13 cellular contexts compared by ENCODE assay signal in the genomic region with DNA sequence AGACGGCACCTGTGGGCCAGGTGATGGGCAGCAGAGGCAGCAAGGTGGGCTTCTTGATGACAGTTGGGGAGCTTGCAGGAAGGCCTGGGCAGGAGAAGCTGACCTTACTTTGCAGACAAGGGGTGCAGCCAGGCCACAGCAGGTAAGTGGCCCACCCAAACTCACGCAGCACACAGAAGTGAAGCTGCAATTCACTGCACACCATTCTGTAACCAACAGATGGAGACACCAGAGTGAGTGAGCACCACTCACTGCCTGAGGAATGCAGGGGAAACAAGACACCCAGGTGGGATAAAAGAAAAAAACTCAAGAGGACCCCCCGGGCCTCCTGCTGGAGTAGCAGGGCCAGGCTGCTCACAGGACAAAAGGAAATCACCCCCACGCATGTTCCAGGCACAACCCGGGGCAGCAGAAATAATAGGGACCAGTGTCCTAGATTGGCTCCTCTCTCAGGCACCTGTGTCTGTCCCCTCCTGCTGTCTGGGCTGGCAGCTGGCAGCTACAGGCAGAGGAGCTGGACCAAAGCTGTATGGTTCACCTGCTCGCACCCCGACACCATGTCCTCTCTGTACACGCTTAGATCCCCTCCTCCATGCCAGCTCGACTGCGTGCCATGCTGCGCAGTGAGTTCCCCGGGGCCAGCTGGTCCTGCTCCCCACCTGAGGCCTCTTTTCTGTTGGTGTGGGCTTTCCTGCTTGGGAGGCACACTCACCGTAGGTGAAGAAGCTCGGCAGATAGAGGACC. TPM values are rescaled to one million over a fixed set of nuclear protein-coding genes. Genes with fewer than 3 reads are reported as not detected.
A peak's percentile ranks its signal among the peaks of the same experiment; 100 is the strongest.
DNase-seq lines count a peak whose midpoint lies in the region; ATAC-seq, FAIRE-seq and TF ChIP-seq lines count a peak whose summit lies in the region.
"Had no signal": no experiment of that assay in that cellular context is flagged by ENCODE, and none has a peak within 500 bp of the region (broad histone marks: within the 10 kb centered on the region; RNA-seq: fewer than 3 reads in every experiment).

No MANE protein-coding gene starts in this region.

- peak overlapping the region in 4 of 7 donors; percentile 33 to 59 (median 38) for H3K27ac Mint-ChIP-seq in CD14-positive monocyte
- peak overlapping the region; percentile 62 for H3K27ac Mint-ChIP-seq in WTC11
- H3K27ac Mint-ChIP-seq in naive thymus-derived CD8-positive, alpha-beta T cell: peak overlapping the region in 8 of 10 donors; percentile 17 to 89 (median 66)

- H3K36me3 Mint-ChIP-seq in CD14-positive monocyte (peaks cover 53 to 58% of the 10 kb centered on the region in 2 donors), WTC11 (peaks cover 21% of the 10 kb centered on the region)
- peaks cover 0 to 50% (median 8%) of the 10 kb centered on the region in 3 donors for H3K36me3 Mint-ChIP-seq in naive thymus-derived CD8-positive, alpha-beta T cell

- H3K4me1 Mint-ChIP-seq in CD14-positive monocyte: peaks cover 6% of the 10 kb centered on the region
- peaks cover 21% of the 10 kb centered on the region for H3K4me1 Mint-ChIP-seq in WTC11
- H3K4me1 Mint-ChIP-seq in naive thymus-derived CD8-positive, alpha-beta T cell: peaks cover 25 to 42% (median 33%) of the 10 kb centered on the region in 4 donors

- TF ChIP-seq POLR2A in GM12891 (IDR thresholded peaks at IDR 0.05; ENCODE audit: low read depth, low read length): peak; percentile 14; the same call in 1 of the 2 replicates

- CTCF ChIA-PET in WTC11 (lab: Charles Lee): interaction anchor here (0.6 to 4.9 kb wide), 10 partner anchors 15 to 345 kb away, joined by 3 to 63 read pairs (median 4); no protein-coding TSS in a partner anchor

- POLR2A ChIA-PET in WTC11 (lab: Charles Lee): interaction anchor here (2.3 kb wide), 1 partner anchor 37 kb away, joined by 6 read pairs; no protein-coding TSS in a partner anchor
- POLR2A ChIA-PET in naive thymus-derived CD8-positive, alpha-beta T cell (lab: Charles Lee): interaction anchor here (0.7 kb wide), 1 partner anchor 96 kb away, joined by 3 read pairs; no protein-coding TSS in a partner anchor

- H3K27me3 Mint-ChIP-seq in CD14-positive monocyte (ENCODE audit: low read depth in 3 of 3) (peaks cover 0 to 1% (median 0%) of the 10 kb centered on the region in 3 donors), WTC11 (ENCODE audit: low read depth) (no peaks in the 10 kb centered on the region)
- no peaks in the 10 kb centered on the region for H3K27me3 Mint-ChIP-seq in naive thymus-derived CD8-positive, alpha-beta T cell

- peak; percentile 40 for ATAC-seq in WTC11
- ATAC-seq in naive thymus-derived CD8-positive, alpha-beta T cell: no peak
- no peak for ATAC-seq in GM19035 (IDR thresholded peaks at IDR 0.05; ENCODE audit: unreplicated experiment)
- no peak for ATAC-seq in HG03460 (IDR thresholded peaks at IDR 0.05; ENCODE audit: unreplicated experiment)

- no peak for DNase-seq in CD14-positive monocyte (ENCODE audit: low spot score)
- DNase-seq in GM12891 (ENCODE audit: insufficient read length, low spot score): no peak
- no peak for DNase-seq in WTC11 (ENCODE audit: low spot score)
- DNase-seq in naive thymus-derived CD8-positive, alpha-beta T cell: no peak
- no peak for DNase-seq in medulla oblongata (ENCODE audit: extremely low spot score)
- DNase-seq in stimulated activated CD4-positive, alpha-beta T cell treated with anti-CD3 and anti-CD28 coated beads, Interleukin-4, amount 100 ng/mL, for 24 hours: no peak
- DNase-seq: activated CD4-positive, alpha-beta T cell treated with anti-CD3 and anti-CD28 coated beads, Interleukin-2, amount 50 U/mL, for 4 hours; NCI-H1436 treated with DMSO at 0.1 percent for 48 hours; ovary had no signal

- H3K9me3 Mint-ChIP-seq in CD14-positive monocyte (no peaks in the 10 kb centered on the region), WTC11 (no peaks in the 10 kb centered on the region)
- no peaks in the 10 kb centered on the region for H3K9me3 Mint-ChIP-seq in naive thymus-derived CD8-positive, alpha-beta T cell

- H3K4me3 Mint-ChIP-seq in CD14-positive monocyte: no peak overlapping the region
- no peak overlapping the region for H3K4me3 Mint-ChIP-seq in WTC11
- no peak overlapping the region for H3K4me3 Mint-ChIP-seq in naive thymus-derived CD8-positive, alpha-beta T cell

- no peak for FAIRE-seq in GM12891 (lab: Jason Lieb, UNC)
- FAIRE-seq: keratinocyte had no signal

- intact Hi-C loops in CD14-positive monocyte (cut with micrococcal nuclease): loop anchor here in 1 of 2 donors (5.0 kb wide), 1 partner anchor 36 kb away; no protein-coding TSS in a partner anchor

- TF ChIP-seq CTCF in CD14-positive monocyte (IDR thresholded peaks at IDR 0.05): no peak
- no peak for TF ChIP-seq CTCF in WTC11 (IDR thresholded peaks at IDR 0.05)

TF ChIP-seq in GM12891, 5 proteins besides CTCF, POLR2A, EP300 and RAD21:
- TF ChIP-seq PAX5 (IDR thresholded peaks at IDR 0.05; ENCODE audit: insufficient read depth, low read length, severe bottlenecking) (no peak), TAF1 (IDR thresholded peaks at IDR 0.05; ENCODE audit: low read depth, low read length) (no peak), POU2F2 (IDR thresholded peaks at IDR 0.05; ENCODE audit: low read depth, low read length) (no peak), POLR2AphosphoS5 (IDR thresholded peaks at IDR 0.05; ENCODE audit: low read depth, low read length) (no peak; the same call in 1 of the 2 replicates), SPI1 (IDR thresholded peaks at IDR 0.05; ENCODE audit: low read depth, low read length) (no peak)

TF ChIP-seq in WTC11, 78 proteins besides CTCF, POLR2A, EP300 and RAD21:
- TF ChIP-seq KAT7 (CRISPR knock-in tag; IDR thresholded peaks at IDR 0.05; ENCODE audit: borderline replicate concordance) (no peak), CBFB (CRISPR knock-in tag; IDR thresholded peaks at IDR 0.05; ENCODE audit: low read depth) (no peak), USF2 (CRISPR knock-in tag; IDR thresholded peaks at IDR 0.05) (no peak), EMX1 (CRISPR knock-in tag; IDR thresholded peaks at IDR 0.05) (no peak), ZNF138 (CRISPR knock-in tag; conservative IDR thresholded peaks at IDR 0.05) (no peak), HMGA2 (CRISPR knock-in tag; IDR thresholded peaks at IDR 0.05) (no peak), SOX15 (CRISPR knock-in tag; IDR thresholded peaks at IDR 0.05) (no peak)
- TF ChIP-seq, protein P1, sequence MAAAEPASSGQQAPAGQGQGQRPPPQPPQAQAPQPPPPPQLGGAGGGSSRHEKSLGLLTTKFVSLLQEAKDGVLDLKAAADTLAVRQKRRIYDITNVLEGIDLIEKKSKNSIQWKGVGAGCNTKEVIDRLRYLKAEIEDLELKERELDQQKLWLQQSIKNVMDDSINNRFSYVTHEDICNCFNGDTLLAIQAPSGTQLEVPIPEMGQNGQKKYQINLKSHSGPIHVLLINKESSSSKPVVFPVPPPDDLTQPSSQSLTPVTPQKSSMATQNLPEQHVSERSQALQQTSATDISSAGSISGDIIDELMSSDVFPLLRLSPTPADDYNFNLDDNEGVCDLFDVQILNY (CRISPR knock-in tag; IDR thresholded peaks at IDR 0.05): no peak
- TF ChIP-seq, protein P2, sequence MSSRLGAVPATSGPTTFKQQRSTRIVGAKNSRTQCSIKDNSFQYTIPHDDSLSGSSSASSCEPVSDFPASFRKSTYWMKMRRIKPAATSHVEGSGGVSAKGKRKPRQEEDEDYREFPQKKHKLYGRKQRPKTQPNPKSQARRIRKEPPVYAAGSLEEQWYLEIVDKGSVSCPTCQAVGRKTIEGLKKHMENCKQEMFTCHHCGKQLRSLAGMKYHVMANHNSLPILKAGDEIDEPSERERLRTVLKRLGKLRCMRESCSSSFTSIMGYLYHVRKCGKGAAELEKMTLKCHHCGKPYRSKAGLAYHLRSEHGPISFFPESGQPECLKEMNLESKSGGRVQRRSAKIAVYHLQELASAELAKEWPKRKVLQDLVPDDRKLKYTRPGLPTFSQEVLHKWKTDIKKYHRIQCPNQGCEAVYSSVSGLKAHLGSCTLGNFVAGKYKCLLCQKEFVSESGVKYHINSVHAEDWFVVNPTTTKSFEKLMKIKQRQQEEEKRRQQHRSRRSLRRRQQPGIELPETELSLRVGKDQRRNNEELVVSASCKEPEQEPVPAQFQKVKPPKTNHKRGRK (CRISPR knock-in tag; IDR thresholded peaks at IDR 0.05; ENCODE audit: borderline replicate concordance): no peak

RNA-seq across cellular contexts. Expression of gene MTCH1, which starts 4.9 kb away (rescaled TPM):
- 100 to 1,000 TPM; 111 to 118 TPM for polyA plus RNA-seq in CD14-positive monocyte
- 96.3 TPM for polyA plus RNA-seq in GM12891 (2012; ENCODE audit: low read depth, missing spikeins)
- total RNA-seq in WTC11 (2021): 198 to 207 TPM (median 204 TPM) in 3 replicates
- 100 to 1,000 TPM; 137 to 143 TPM for total RNA-seq in naive thymus-derived CD8-positive, alpha-beta T cell
- polyA plus RNA-seq in naive thymus-derived CD8-positive, alpha-beta T cell: 10 to 100 TPM; 63.2 to 78.3 (median 74.8) TPM

RNA-seq across cellular contexts. Expression of gene FGD2, which starts 24.4 kb away (rescaled TPM):
- 10 to 100 TPM; 25.3 to 50.0 TPM for polyA plus RNA-seq in CD14-positive monocyte
- 6.1 TPM for polyA plus RNA-seq in GM12891 (2012; ENCODE audit: low read depth, missing spikeins)
- total RNA-seq in WTC11 (2021): 0.31 to 0.78 TPM (median 0.44 TPM) in 3 replicates
- 1 to 10 TPM; 7.2 to 7.4 TPM for total RNA-seq in naive thymus-derived CD8-positive, alpha-beta T cell
- under 1 TPM in 1 of 3 donors, not detected in 2; 0.25 TPM for polyA plus RNA-seq in naive thymus-derived CD8-positive, alpha-beta T cell
- total RNA-seq: SJSA1 had no signal

RNA-seq across cellular contexts. Expression of gene PI16, which starts 26.5 kb away (rescaled TPM):
- polyA plus RNA-seq in CD14-positive monocyte: under 1 TPM in 1 of 2 donors, not detected in 1; 0.22 TPM
- polyA plus RNA-seq in GM12891 (2012; ENCODE audit: low read depth, missing spikeins): 0.19 TPM
- 0.09 to 0.17 TPM in 2 of 3 replicates, not detected in the other for total RNA-seq in WTC11 (2021)
- total RNA-seq in naive thymus-derived CD8-positive, alpha-beta T cell: 1 to 10 TPM in 1 of 2 experiments, under 1 TPM in 1; 0.65 to 1.1 TPM
- polyA plus RNA-seq in naive thymus-derived CD8-positive, alpha-beta T cell: 1 to 10 TPM; 1.2 to 6.4 (median 3.5) TPM
- total RNA-seq: SJSA1 had no signal
- polyA plus RNA-seq: keratinocyte had no signal
